In genomic region chr3:43620953-43621405, GRCh38 we compare ENCODE assay signal across 8 cellular contexts. TPM values are rescaled to one million over a fixed set of nuclear protein-coding genes. Genes with fewer than 3 reads are reported as not detected.
A peak's percentile ranks its signal among the peaks of the same experiment; 100 is the strongest.
DNase-seq lines count a peak whose midpoint lies in the region; ATAC-seq, FAIRE-seq and TF ChIP-seq lines count a peak whose summit lies in the region.

No MANE protein-coding gene starts in this region.

- no peaks in the 10 kb centered on the region for H3K9me1 ChIP-seq in K562 (ENCODE audit: control insufficient read depth, insufficient read depth, low read length)

- H3K4me3 ChIP-seq in K562 (peak overlapping the region; percentile 89), right lobe of liver (peak overlapping the region; percentile 66 to 93 (median 71)), tibial nerve (peak overlapping the region; percentile 75 to 94 (median 83))

- no peak for FAIRE-seq in K562 (lab: Jason Lieb, UNC)

- peak overlapping the region; percentile 76 to 96 for H3K9ac ChIP-seq in K562 (ENCODE audit: insufficient read depth in 1 of 2, low read depth in 2 of 2, low read length in 2 of 2)

- POLR2A ChIA-PET in K562 (lab: Yijun Ruan, JAX): interaction anchor here (0.6 kb wide), 1 partner anchor 8 kb away, joined by 3 read pairs; no protein-coding TSS in a partner anchor

- H3K36me3 Mint-ChIP-seq in stimulated activated naive CD8-positive, alpha-beta T cell treated with anti-CD3 and anti-CD28 coated beads, Interleukin-15, Interleukin-2, amounts not matched to agents 100 ng/mL and 50 ng/mL, for 24 hours (ENCODE audit: low read depth): no peaks in the 10 kb centered on the region

- H3K27me3 Mint-ChIP-seq in stimulated activated naive CD8-positive, alpha-beta T cell treated with anti-CD3 and anti-CD28 coated beads, Interleukin-15, Interleukin-2, amounts not matched to agents 100 ng/mL and 50 ng/mL, for 24 hours: no peaks in the 10 kb centered on the region

- intact Hi-C loops in K562 (cut with micrococcal nuclease): loop anchor here (5.0 kb wide), 1 partner anchor 39 kb away; no protein-coding TSS in a partner anchor
- intact Hi-C loops in right lobe of liver (cut with DNase I): no loop called here

- TSS peak; percentile 58 for BruUV-seq in K562 (replicated peaks; lab: Mats Ljungman, UMichigan)

- peak overlapping the region; percentile 82 for H3K4me3 Mint-ChIP-seq in stimulated activated naive CD8-positive, alpha-beta T cell treated with anti-CD3 and anti-CD28 coated beads, Interleukin-15, Interleukin-2, amounts not matched to agents 100 ng/mL and 50 ng/mL, for 24 hours

- no peaks in the 10 kb centered on the region for H3K9me3 Mint-ChIP-seq in stimulated activated naive CD8-positive, alpha-beta T cell treated with anti-CD3 and anti-CD28 coated beads, Interleukin-15, Interleukin-2, amounts not matched to agents 100 ng/mL and 50 ng/mL, for 24 hours

- ATAC-seq in stimulated activated naive CD8-positive, alpha-beta T cell treated with anti-CD3 and anti-CD28 coated beads, Interleukin-15, Interleukin-2, amounts not matched to agents 100 U/mL and 50 U/mL, for 24 hours: no peak
- ATAC-seq in K562: peak; percentile 30
- no peak for ATAC-seq in right lobe of liver
- no peak for ATAC-seq in HG03521 (IDR thresholded peaks at IDR 0.05; ENCODE audit: unreplicated experiment)

- no peaks in the 10 kb centered on the region for H4K20me1 ChIP-seq in K562 (replicated peaks; ENCODE audit: control insufficient read depth, insufficient read depth, low read length)

- peaks cover 15% of the 10 kb centered on the region for H3K4me1 Mint-ChIP-seq in stimulated activated naive CD8-positive, alpha-beta T cell treated with anti-CD3 and anti-CD28 coated beads, Interleukin-15, Interleukin-2, amounts not matched to agents 100 ng/mL and 50 ng/mL, for 24 hours (ENCODE audit: low read depth)

- CTCF ChIA-PET in K562 (lab: Yijun Ruan, JAX; ENCODE audit: low intra/inter-chr PET ratio): no interaction called here

- 2% methylated on average over 9 of the region's 9 CpGs for WGBS in K562 (ENCODE audit: insufficient coverage, low coverage, missing lambda C conversion rate)
- 41% methylated on average over 6 of the region's 9 CpGs for WGBS in right lobe of liver (ENCODE audit: insufficient coverage, low coverage, low lambda C conversion rate, missing lambda C conversion rate)
- 12 to 17% methylated on average over 9 of the region's 9 CpGs for WGBS in tibial nerve, 2 donors

- no peak for TF ChIP-seq RAD21 in K562 (CRISPR knock-in tag; conservative IDR thresholded peaks at IDR 0.05 in 1 of 2, IDR thresholded peaks at IDR 0.05 in 1 of 2)

- no peak for TF ChIP-seq CTCF in K562 (IDR thresholded peaks at IDR 0.05 in 2 of 3, conservative IDR thresholded peaks at IDR 0.05 in 1 of 3; ENCODE audit: insufficient read depth in 2 of 3, low read depth in 1 of 3, low read length in 3 of 3)
- no peak for TF ChIP-seq CTCF in right lobe of liver (IDR thresholded peaks at IDR 0.05)
- no peak for TF ChIP-seq CTCF in tibial nerve (IDR thresholded peaks at IDR 0.05)

- peak overlapping the region; percentile 92 for H3K4me2 ChIP-seq in K562 (ENCODE audit: insufficient read depth, low read length)

- no peak for DNase-seq in stimulated activated naive CD8-positive, alpha-beta T cell treated with anti-CD3 and anti-CD28 coated beads, Interleukin-15, Interleukin-2, amounts not matched to agents 100 U/mL and 50 U/mL, for 24 hours
- DNase-seq in K562 (ENCODE audit: extremely low read depth in 1 of 4, low spot score in 3 of 4) (peak in 1 of 4 experiments; percentile 53), right lobe of liver (no peak), tibial nerve (ENCODE audit: low spot score in 2 of 2) (peak in 1 of 2 donors; percentile 28), NCI-H774 (lab: John Stamatoyannopoulos, UW) (no peak), SKM-1 (lab: John Stamatoyannopoulos, UW; ENCODE audit: unreplicated experiment) (no peak)

- H3K27me3 ChIP-seq in K562 (ENCODE audit: control insufficient read depth in 2 of 2, insufficient read depth in 2 of 2, low read length in 2 of 2) (no peaks in the 10 kb centered on the region), right lobe of liver (no peaks in the 10 kb centered on the region), tibial nerve (no peaks in the 10 kb centered on the region)

- peaks cover 39% of the 10 kb centered on the region for H3K79me2 ChIP-seq in K562 (ENCODE audit: control insufficient read depth, insufficient read depth, low read length)

- H3K9me3 ChIP-seq in K562 (replicated peaks; ENCODE audit: control insufficient read depth, insufficient read depth, low read depth, low read length) (no peaks in the 10 kb centered on the region), right lobe of liver (no peaks in the 10 kb centered on the region), tibial nerve (no peaks in the 10 kb centered on the region)

- H3K27ac Mint-ChIP-seq in stimulated activated naive CD8-positive, alpha-beta T cell treated with anti-CD3 and anti-CD28 coated beads, Interleukin-15, Interleukin-2, amounts not matched to agents 100 ng/mL and 50 ng/mL, for 24 hours: peak overlapping the region; percentile 71

- H3K4me1 ChIP-seq in K562 (replicated peaks in 1 of 2; ENCODE audit: control insufficient read depth in 2 of 2, insufficient read depth in 2 of 2, low read length in 2 of 2): peaks cover 16 to 20% of the 10 kb centered on the region in 2 experiments
- H3K4me1 ChIP-seq in right lobe of liver: no peaks in the 10 kb centered on the region
- H3K4me1 ChIP-seq in tibial nerve: peaks cover 0 to 18% (median 3%) of the 10 kb centered on the region in 4 donors

- no peak for TF ChIP-seq POLR2A in K562 (conservative IDR thresholded peaks at IDR 0.05)
- TF ChIP-seq POLR2A in right lobe of liver (IDR thresholded peaks at IDR 0.05): no peak
- no peak for TF ChIP-seq POLR2A in tibial nerve (IDR thresholded peaks at IDR 0.05)

- H3K36me3 ChIP-seq in K562 (ENCODE audit: control insufficient read depth, insufficient read depth, low read length) (peaks cover 11% of the 10 kb centered on the region; the same call in 1 of the 3 replicates), right lobe of liver (no peaks in the 10 kb centered on the region), tibial nerve (no peaks in the 10 kb centered on the region)

- H3K27ac ChIP-seq in K562 (ENCODE audit: extremely low read depth, low read depth, low read length) (peak overlapping the region; percentile 80), right lobe of liver (peak overlapping the region in 1 of 3 donors; percentile 68), tibial nerve (peak overlapping the region; percentile 87 to 94 (median 92))

- TF ChIP-seq EP300 in K562 (IDR thresholded peaks at IDR 0.05; ENCODE audit: low read length) (no peak), tibial nerve (IDR thresholded peaks at IDR 0.05) (no peak)

- H2AFZ ChIP-seq in K562 (ENCODE audit: low read depth, low read length): peak overlapping the region; percentile 85

- in situ Hi-C loops in K562 (cut with MboI): no loop called here

TF ChIP-seq in K562, 482 proteins besides CTCF, POLR2A, EP300 and RAD21 (continues in another document):
- no peak for TF ChIP-seq COPS2 (conservative IDR thresholded peaks at IDR 0.05)
- TF ChIP-seq HMBOX1 (IDR thresholded peaks at IDR 0.05): no peak
- no peak for TF ChIP-seq ZBTB17 (CRISPR knock-in tag; IDR thresholded peaks at IDR 0.05)

RNA-seq across cellular contexts. Expression of gene ANO10, which starts 0.8 kb away (rescaled TPM):
- total RNA-seq in K562 (2011; cell fraction: chromatin; rRNA removed; ENCODE audit: low replicate concordance): 97.9 and 159 TPM in 2 replicates
- 79.0 and 95.4 TPM in 2 replicates for total RNA-seq in K562 (2011; cell fraction: nucleolus; rRNA removed)
- 95.5 and 111 TPM in 2 replicates for total RNA-seq in K562 (2011; cell fraction: nucleoplasm; rRNA removed)
- total RNA-seq in K562 (2014; rRNA removed) (27.2 and 27.9 TPM in 2 replicates), K562 (2014; rRNA removed; fragmentation: Illumina TruSeq; extraction: Trizol) (36.3 and 42.8 TPM in 2 replicates), K562 (2015; rRNA removed; fragmentation: Illumina TruSeq; extraction: Trizol) (32.3 and 36.3 TPM in 2 replicates), K562 (2021) (41.3 and 41.7 TPM in 2 replicates), right lobe of liver (10 to 100 TPM; 10.5 to 24.1 (median 13.6) TPM), tibial nerve (10 to 100 TPM; 19.4 to 28.8 (median 21.2) TPM)
- polyA plus RNA-seq in K562 (2011; rRNA removed) (44.9 and 46.0 TPM in 2 replicates), K562 (2014; fragmentation: Illumina TruSeq; extraction: Trizol) (33.1 and 34.8 TPM in 2 replicates), K562 (2014; fragmentation: Nextera tagmentation; extraction: Ambion mirVana) (10 to 100 TPM in 1 of 2 experiments, 1 to 10 TPM in 1; 6.4 to 14.2 TPM), K562 (2014; rRNA removed) (25.7 and 27.5 TPM in 2 replicates)
- 22.8 and 42.5 TPM in 2 replicates for polyA plus RNA-seq in K562 (2011; cell fraction: cytosol; rRNA removed)
- polyA plus RNA-seq in K562 (2011; cell fraction: nucleus; rRNA removed): 16.3 and 23.3 TPM in 2 replicates
- polyA plus RNA-seq in K562 (2012): 32.9 and 41.8 TPM in 2 replicates
- polyA minus RNA-seq in K562 (2011; rRNA and poly(A)+ RNA removed): 71.7 and 92.2 TPM in 2 replicates
- 22.3 and 28.8 TPM in 2 replicates for polyA minus RNA-seq in K562 (2011; cell fraction: cytosol; rRNA and poly(A)+ RNA removed)
- 44.7 and 71.0 TPM in 2 replicates for polyA minus RNA-seq in K562 (2011; cell fraction: nucleus; rRNA and poly(A)+ RNA removed)
